In the genomic region with DNA sequence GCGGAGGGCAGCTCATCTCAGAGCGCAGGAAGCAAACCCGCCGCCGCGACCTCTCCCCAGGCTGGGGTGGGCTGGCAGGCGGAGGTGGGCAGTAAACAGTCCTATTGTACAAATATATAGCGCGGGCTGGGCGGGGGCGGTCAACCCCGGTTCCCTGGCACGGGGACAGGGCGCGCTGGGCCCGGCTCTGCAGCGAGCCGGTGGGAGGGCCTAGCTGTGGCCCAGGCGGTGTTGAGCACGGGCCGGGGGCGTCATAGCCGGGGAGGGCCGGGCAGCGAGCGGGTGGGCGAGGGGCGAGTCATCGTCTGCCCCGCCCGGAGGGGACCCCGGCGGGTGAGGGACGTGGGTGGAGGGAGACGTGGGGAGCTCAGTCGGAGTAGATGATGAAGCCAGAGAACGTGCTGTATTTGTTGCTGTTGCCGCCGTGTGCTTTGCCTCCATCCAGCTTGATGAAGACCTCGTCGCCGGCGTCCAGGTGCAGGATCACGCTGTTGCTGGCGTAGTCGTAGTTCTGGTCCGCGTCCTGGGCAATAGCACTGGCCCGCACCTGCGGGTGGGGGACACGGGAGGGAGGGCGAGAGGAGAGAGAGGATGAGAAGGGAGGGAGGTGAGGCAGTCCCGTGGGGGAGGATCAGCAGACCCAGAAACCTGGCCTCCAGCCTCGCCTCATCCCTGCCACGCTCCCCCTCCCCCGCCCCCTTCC, we compare ENCODE assay signal across 14 cellular contexts. TPM values are rescaled to one million over a fixed set of nuclear protein-coding genes. Genes with fewer than 3 reads are reported as not detected.
DNase-seq lines count a peak whose midpoint lies in the region; ATAC-seq, FAIRE-seq and TF ChIP-seq lines count a peak whose summit lies in the region.
"Had no signal": no experiment of that assay in that cellular context is flagged by ENCODE, and none has a peak within 500 bp of the region (broad histone marks: within the 10 kb centered on the region; RNA-seq: fewer than 3 reads in every experiment).

No MANE protein-coding gene starts in this region.

- H3K27ac ChIP-seq in H1 (ENCODE audit: low read depth, low read length), result no peak overlapping the region
- H3K27ac ChIP-seq: heart right ventricle, PC-9, right lobe of liver had no signal

- H2BK120ac ChIP-seq in H1 (replicated peaks; ENCODE audit: low read depth, low read length), result no peak overlapping the region

- peak; percentile 68 for ATAC-seq in activated CD8-positive, alpha-beta T cell treated with anti-CD3 and anti-CD28 coated beads for 36 hours
- no peak for ATAC-seq in activated CD8-positive, alpha-beta T cell treated with anti-CD3 and anti-CD28 coated beads, Interleukin-2, amount 10 ng/mL, durations not matched to agents 7 days and 5 days
- ATAC-seq in sciatic nerve (peak; percentile 38), HG03196 (IDR thresholded peaks at IDR 0.05; ENCODE audit: unreplicated experiment) (no peak), HG02759 (IDR thresholded peaks at IDR 0.05; ENCODE audit: unreplicated experiment) (no peak)
- ATAC-seq: effector memory CD8-positive, alpha-beta T cell had no signal

- H3K4me2 ChIP-seq in H1 (ENCODE audit: insufficient read depth in 1 of 2, low read depth in 2 of 2, low read length in 2 of 2), result peak overlapping the region; percentile 63 to 74
- H3K4me2 ChIP-seq: PC-9 had no signal

- peak; percentile 38 for DNase-seq in activated CD8-positive, alpha-beta T cell treated with anti-CD3 and anti-CD28 coated beads for 36 hours
- no peak for DNase-seq in activated CD8-positive, alpha-beta T cell treated with anti-CD3 and anti-CD28 coated beads, Interleukin-2, amount 10 ng/mL, durations not matched to agents 7 days and 5 days
- DNase-seq in RPMI8226 (peak; percentile 1), H1 (ENCODE audit: low read depth in 1 of 2, low spot score in 2 of 2) (no peak), sciatic nerve (ENCODE audit: low spot score) (no peak), NCI-H1694 (lab: John Stamatoyannopoulos, UW) (no peak)
- DNase-seq: effector memory CD8-positive, alpha-beta T cell; heart right ventricle; NCI-H2029 treated with DMSO at 0.1 percent for 48 hours had no signal

- H3K79me1 ChIP-seq in H1 (ENCODE audit: low read depth, low read length), result no peaks in the 10 kb centered on the region

- no peak overlapping the region for H3K27ac Mint-ChIP-seq in activated CD8-positive, alpha-beta T cell treated with anti-CD3 and anti-CD28 coated beads for 36 hours
- no peak overlapping the region for H3K27ac Mint-ChIP-seq in activated CD8-positive, alpha-beta T cell treated with anti-CD3 and anti-CD28 coated beads, Interleukin-2, amount 10 ng/mL, durations not matched to agents 7 days and 5 days
- H3K27ac Mint-ChIP-seq: effector memory CD8-positive, alpha-beta T cell; mesothelial cell of epicardium had no signal

- no peak for FAIRE-seq in H1 (lab: Jason Lieb, UNC)

- H2BK12ac ChIP-seq in H1 (ENCODE audit: low read depth, low read length), result no peak overlapping the region; the same call in 1 of the 2 replicates

- H3K14ac ChIP-seq in H1 (ENCODE audit: insufficient read length), result no peak overlapping the region

- no peak overlapping the region for H2BK20ac ChIP-seq in H1 (ENCODE audit: low read length)

- H3K9me3 Mint-ChIP-seq in activated CD8-positive, alpha-beta T cell treated with anti-CD3 and anti-CD28 coated beads for 36 hours, result no peaks in the 10 kb centered on the region
- H3K9me3 Mint-ChIP-seq in activated CD8-positive, alpha-beta T cell treated with anti-CD3 and anti-CD28 coated beads, Interleukin-2, amount 10 ng/mL, durations not matched to agents 7 days and 5 days (ENCODE audit: insufficient read depth), result no peaks in the 10 kb centered on the region
- H3K9me3 Mint-ChIP-seq: effector memory CD8-positive, alpha-beta T cell; mesothelial cell of epicardium had no signal

- intact Hi-C loops in activated CD8-positive, alpha-beta T cell treated with anti-CD3 and anti-CD28 coated beads for 36 hours (cut with micrococcal nuclease), result no loop called here
- intact Hi-C loops in sciatic nerve (cut with DNase I), result no loop called here

- peak overlapping the region; percentile 80 for H3K4ac ChIP-seq in H1 (replicated peaks; ENCODE audit: insufficient read length, low read depth, low read length)

- H3K23ac ChIP-seq in H1 (ENCODE audit: insufficient read length), result no peak overlapping the region

- 19% methylated on average over 15 of the region's 56 CpGs; no CpG with 5 or more reads in 1 of the 2 experiments for WGBS in H1 (ENCODE audit: extremely low coverage in 1 of 2, insufficient coverage in 1 of 2, insufficient read length in 1 of 2, insufficient replicate concordance in 2 of 2, low coverage in 1 of 2, low lambda C conversion rate in 2 of 2, missing lambda C conversion rate in 1 of 2), 2 experiments

- no peaks in the 10 kb centered on the region for H4K20me1 ChIP-seq in H1 (replicated peaks in 1 of 2; ENCODE audit: control insufficient read depth in 1 of 2, insufficient read depth in 2 of 2, low read length in 2 of 2)

- H2AFZ ChIP-seq in H1 (ENCODE audit: low read length), result peak overlapping the region; percentile 36; the same call in 1 of the 2 replicates
- H2AFZ ChIP-seq: PC-9 had no signal

- no peak overlapping the region for H3K4me3 Mint-ChIP-seq in activated CD8-positive, alpha-beta T cell treated with anti-CD3 and anti-CD28 coated beads for 36 hours
- H3K4me3 Mint-ChIP-seq in activated CD8-positive, alpha-beta T cell treated with anti-CD3 and anti-CD28 coated beads, Interleukin-2, amount 10 ng/mL, durations not matched to agents 7 days and 5 days, result no peak overlapping the region
- H3K4me3 Mint-ChIP-seq: mesothelial cell of epicardium had no signal

- H3K9me3 ChIP-seq in H1 (ENCODE audit: insufficient read depth in 2 of 2, low read depth in 1 of 2, low read length in 1 of 2), result no peaks in the 10 kb centered on the region
- H3K9me3 ChIP-seq: heart right ventricle, right lobe of liver had no signal

- H3K56ac ChIP-seq in H1 (replicated peaks; ENCODE audit: insufficient read length, low read depth, low read length), result no peak overlapping the region

- H3K9ac ChIP-seq in H1 (replicated peaks in 1 of 4; ENCODE audit: extremely low read depth in 1 of 4, low read depth in 3 of 4, low read length in 3 of 4), result no peak overlapping the region; a peak in 1 of 7 replicates

- peaks cover 0 to 14% (median 4%) of the 10 kb centered on the region in 4 experiments; a peak in 4 of 7 replicates for H3K4me1 ChIP-seq in H1 (replicated peaks in 1 of 4; ENCODE audit: control insufficient read depth in 3 of 4, insufficient read depth in 4 of 4, low read length in 3 of 4)

- H3K79me2 ChIP-seq in H1 (ENCODE audit: control insufficient read depth in 1 of 2, insufficient read depth in 2 of 2, low read length in 2 of 2), result no peaks in the 10 kb centered on the region

- TF ChIP-seq EP300 in H1 (IDR thresholded peaks at IDR 0.05; ENCODE audit: borderline replicate concordance in 1 of 2, low read depth in 2 of 2, low read length in 2 of 2), result no peak

- no peak overlapping the region for H2AK5ac ChIP-seq in H1 (ENCODE audit: low read depth, low read length)

- H2BK5ac ChIP-seq in H1 (ENCODE audit: low read depth, low read length), result no peak overlapping the region

- H3K4me1 Mint-ChIP-seq in activated CD8-positive, alpha-beta T cell treated with anti-CD3 and anti-CD28 coated beads for 36 hours (ENCODE audit: low read depth), result peaks cover 6% of the 10 kb centered on the region
- peaks cover 5% of the 10 kb centered on the region for H3K4me1 Mint-ChIP-seq in activated CD8-positive, alpha-beta T cell treated with anti-CD3 and anti-CD28 coated beads, Interleukin-2, amount 10 ng/mL, durations not matched to agents 7 days and 5 days (ENCODE audit: low read depth)

- TF ChIP-seq CTCF in activated CD8-positive, alpha-beta T cell treated with anti-CD3 and anti-CD28 coated beads for 36 hours (IDR thresholded peaks at IDR 0.05), result no peak
- TF ChIP-seq CTCF in H1 (IDR thresholded peaks at IDR 0.05; ENCODE audit: control extremely low read depth in 1 of 3, insufficient read depth in 1 of 3, low read depth in 1 of 3, low read length in 3 of 3), result no peak

- POLR2A ChIA-PET in activated CD8-positive, alpha-beta T cell treated with anti-CD3 and anti-CD28 coated beads for 36 hours (lab: Charles Lee), result interaction anchor here (0.5 to 1.6 kb wide), 5 partner anchors 10 to 528 kb away, joined by 3 to 5 read pairs (median 4); a partner anchor contains a TSS
- POLR2A ChIA-PET in activated CD8-positive, alpha-beta T cell treated with anti-CD3 and anti-CD28 coated beads, Interleukin-2, amount 10 ng/mL, durations not matched to agents 7 days and 5 days (lab: Charles Lee), result no interaction called here
- POLR2A ChIA-PET in H1 (lab: Charles Lee; ENCODE audit: partially characterized antibody), result interaction anchor here (0.6 to 1.8 kb wide), 12 partner anchors 9 to 191 kb away, joined by 3 to 7 read pairs (median 4); a partner anchor contains a TSS

- H3K27me3 Mint-ChIP-seq in activated CD8-positive, alpha-beta T cell treated with anti-CD3 and anti-CD28 coated beads for 36 hours, result peaks cover 27% of the 10 kb centered on the region
- H3K27me3 Mint-ChIP-seq in activated CD8-positive, alpha-beta T cell treated with anti-CD3 and anti-CD28 coated beads, Interleukin-2, amount 10 ng/mL, durations not matched to agents 7 days and 5 days (ENCODE audit: low read depth), result peaks cover 49% of the 10 kb centered on the region

- H3K4me3 ChIP-seq in H1 (ENCODE audit: extremely low read depth in 1 of 4, insufficient read depth in 2 of 4, low read depth in 3 of 4, low read length in 4 of 4), result peak overlapping the region in 3 of 4 experiments; percentile 14 to 53 (median 28); a peak in 5 of 8 replicates
- H3K4me3 ChIP-seq: heart right ventricle, PC-9, right lobe of liver had no signal

- no peak for TF ChIP-seq RAD21 in H1 (IDR thresholded peaks at IDR 0.05 in 1 of 2, conservative IDR thresholded peaks at IDR 0.05 in 1 of 2; ENCODE audit: low read depth in 2 of 2, low read length in 2 of 2)

- H2BK15ac ChIP-seq in H1 (ENCODE audit: low read length), result peak overlapping the region; percentile 99; the same call in 1 of the 2 replicates

- CTCF ChIA-PET in activated CD8-positive, alpha-beta T cell treated with anti-CD3 and anti-CD28 coated beads for 36 hours (lab: Charles Lee), result interaction anchor here (1.0 to 1.4 kb wide), 2 partner anchors 9 to 62 kb away, joined by 3 to 5 read pairs; no protein-coding TSS in a partner anchor
- CTCF ChIA-PET in activated CD8-positive, alpha-beta T cell treated with anti-CD3 and anti-CD28 coated beads, Interleukin-2, amount 10 ng/mL, durations not matched to agents 7 days and 5 days (lab: Charles Lee), result interaction anchor here (1.6 to 1.9 kb wide), 2 partner anchors 40 to 183 kb away, joined by 4 read pairs; no protein-coding TSS in a partner anchor
- CTCF ChIA-PET in H1 (lab: Charles Lee; ENCODE audit: partially characterized antibody), result interaction anchor here (0.6 to 14.5 kb wide), 12 partner anchors 9 to 234 kb away, joined by 3 to 182 read pairs (median 6); a partner anchor contains a TSS

- H4K5ac ChIP-seq in H1 (ENCODE audit: insufficient read length, low read depth, low read length), result no peak overlapping the region

- TF ChIP-seq POLR2A in H1 (IDR thresholded peaks at IDR 0.05; ENCODE audit: control extremely low read depth in 1 of 2, low read depth in 2 of 2, low read length in 2 of 2), result no peak

- H4K91ac ChIP-seq in H1 (replicated peaks; ENCODE audit: insufficient read length, low read length), result peak overlapping the region; percentile 44

- H3K27me3 ChIP-seq in H1 (replicated peaks in 1 of 4; ENCODE audit: control insufficient read depth in 3 of 4, extremely low read depth in 1 of 4, insufficient read depth in 3 of 4, low read length in 3 of 4), result peaks cover 0 to 33% (median 23%) of the 10 kb centered on the region in 4 experiments; a peak in 5 of 7 replicates
- H3K27me3 ChIP-seq: right lobe of liver had no signal

- no peaks in the 10 kb centered on the region for H3K36me3 Mint-ChIP-seq in activated CD8-positive, alpha-beta T cell treated with anti-CD3 and anti-CD28 coated beads for 36 hours (ENCODE audit: low read depth)
- no peaks in the 10 kb centered on the region for H3K36me3 Mint-ChIP-seq in activated CD8-positive, alpha-beta T cell treated with anti-CD3 and anti-CD28 coated beads, Interleukin-2, amount 10 ng/mL, durations not matched to agents 7 days and 5 days (ENCODE audit: low read depth)
- H3K36me3 Mint-ChIP-seq: mesothelial cell of epicardium had no signal

- H4K8ac ChIP-seq in H1 (ENCODE audit: extremely low read depth, insufficient read depth, low read length), result peak overlapping the region; percentile 88; the same call in 1 of the 2 replicates

- peak overlapping the region; percentile 68 for H3K18ac ChIP-seq in H1 (ENCODE audit: extremely low read depth, low read length)

- no peaks in the 10 kb centered on the region for H3K36me3 ChIP-seq in H1 (ENCODE audit: control insufficient read depth in 2 of 4, insufficient read depth in 4 of 4, low read length in 3 of 4)
- H3K36me3 ChIP-seq: heart right ventricle, right lobe of liver had no signal

- H3K23me2 ChIP-seq in H1 (ENCODE audit: low read depth, low read length), result peaks cover 2% of the 10 kb centered on the region; the same call in 1 of the 2 replicates

RNA-seq across cellular contexts. Expression of a gene that starts 8.1 kb away (rescaled TPM):
- not detected for total RNA-seq in activated CD8-positive, alpha-beta T cell treated with anti-CD3 and anti-CD28 coated beads for 36 hours
- total RNA-seq in activated CD8-positive, alpha-beta T cell treated with anti-CD3 and anti-CD28 coated beads, Interleukin-2, amount 10 ng/mL, durations not matched to agents 7 days and 5 days, result under 1 TPM; 0.34 to 0.68 TPM
- total RNA-seq in H1 (2021; fragmentation: NEBNext Ultra II Directional; extraction: Animal tissue kit (Norgen Biotek cat#: 25700)), result 7.5 and 7.6 TPM in 2 replicates
- polyA plus RNA-seq in H1 (2011; rRNA removed), result 10.5 and 16.5 TPM in 2 replicates
- polyA plus RNA-seq in H1 (2011; cell fraction: cytosol; rRNA removed), result 8.9 TPM
- 7.5 TPM for polyA plus RNA-seq in H1 (2011; cell fraction: nucleus; rRNA removed)
- 2.9 to 8.4 TPM (median 5.8 TPM) in 4 replicates for polyA plus RNA-seq in H1 (2012, experiment 1 of 2)
- 4.5 TPM for polyA plus RNA-seq in H1 (2012, experiment 2 of 2)
- 14.0 TPM for polyA plus RNA-seq in H1 (2013, experiment 1 of 2)
- polyA plus RNA-seq in H1 (2013, experiment 2 of 2), result 16.0 TPM
- polyA minus RNA-seq in H1 (2011; rRNA and poly(A)+ RNA removed), result 0.61 and 1.1 TPM in 2 replicates
- polyA minus RNA-seq in H1 (2011; cell fraction: cytosol; rRNA and poly(A)+ RNA removed), result 2.3 TPM
- 2.5 TPM for polyA minus RNA-seq in H1 (2011; cell fraction: nucleus; rRNA and poly(A)+ RNA removed)
- total RNA-seq in sciatic nerve, result 6.0 TPM

RNA-seq across cellular contexts. Expression of a gene that starts 12.4 kb away (rescaled TPM):
- total RNA-seq in activated CD8-positive, alpha-beta T cell treated with anti-CD3 and anti-CD28 coated beads for 36 hours, result 10 to 100 TPM; 38.1 to 40.3 TPM
- total RNA-seq in activated CD8-positive, alpha-beta T cell treated with anti-CD3 and anti-CD28 coated beads, Interleukin-2, amount 10 ng/mL, durations not matched to agents 7 days and 5 days, result 100 to 1,000 TPM; 104 to 113 TPM
- total RNA-seq in H1 (2021; fragmentation: NEBNext Ultra II Directional; extraction: Animal tissue kit (Norgen Biotek cat#: 25700)), result 58.1 and 59.4 TPM in 2 replicates
- polyA plus RNA-seq in H1 (2011; rRNA removed), result 39.0 and 51.1 TPM in 2 replicates
- polyA plus RNA-seq in H1 (2011; cell fraction: cytosol; rRNA removed), result 35.6 TPM
- polyA plus RNA-seq in H1 (2011; cell fraction: nucleus; rRNA removed), result 109 TPM
- 31.0 to 37.4 TPM (median 33.7 TPM) in 4 replicates for polyA plus RNA-seq in H1 (2012, experiment 1 of 2)
- 20.8 TPM for polyA plus RNA-seq in H1 (2012, experiment 2 of 2)
- 26.2 TPM for polyA plus RNA-seq in H1 (2013, experiment 1 of 2)
- 24.0 TPM for polyA plus RNA-seq in H1 (2013, experiment 2 of 2)
- 31.5 and 40.2 TPM in 2 replicates for polyA minus RNA-seq in H1 (2011; rRNA and poly(A)+ RNA removed)
- 30.2 TPM for polyA minus RNA-seq in H1 (2011; cell fraction: cytosol; rRNA and poly(A)+ RNA removed)
- 55.8 TPM for polyA minus RNA-seq in H1 (2011; cell fraction: nucleus; rRNA and poly(A)+ RNA removed)
- 0.40 TPM for total RNA-seq in sciatic nerve

RNA-seq across cellular contexts. Expression of a gene that starts 44.7 kb away (rescaled TPM):
- total RNA-seq in activated CD8-positive, alpha-beta T cell treated with anti-CD3 and anti-CD28 coated beads for 36 hours, result not detected
- total RNA-seq in activated CD8-positive, alpha-beta T cell treated with anti-CD3 and anti-CD28 coated beads, Interleukin-2, amount 10 ng/mL, durations not matched to agents 7 days and 5 days, result not detected
- total RNA-seq in H1 (2021; fragmentation: NEBNext Ultra II Directional; extraction: Animal tissue kit (Norgen Biotek cat#: 25700)), result 1.3 and 1.6 TPM in 2 replicates
- 1.5 and 2.4 TPM in 2 replicates for polyA plus RNA-seq in H1 (2011; rRNA removed)
- 2.4 TPM for polyA plus RNA-seq in H1 (2011; cell fraction: cytosol; rRNA removed)
- 2.7 TPM for polyA plus RNA-seq in H1 (2011; cell fraction: nucleus; rRNA removed)
- polyA plus RNA-seq in H1 (2012, experiment 1 of 2), result 0.75 to 2.3 TPM (median 2.0 TPM) in 4 replicates
- 1.8 TPM for polyA plus RNA-seq in H1 (2012, experiment 2 of 2)
- polyA plus RNA-seq in H1 (2013, experiment 1 of 2), result 1.3 TPM
- polyA plus RNA-seq in H1 (2013, experiment 2 of 2), result 0.98 TPM
- 0.13 and 0.66 TPM in 2 replicates for polyA minus RNA-seq in H1 (2011; rRNA and poly(A)+ RNA removed)
- not detected for polyA minus RNA-seq in H1 (2011; cell fraction: cytosol; rRNA and poly(A)+ RNA removed)
- 1.2 TPM for polyA minus RNA-seq in H1 (2011; cell fraction: nucleus; rRNA and poly(A)+ RNA removed)
- 9.2 TPM for total RNA-seq in sciatic nerve
- total RNA-seq: mesothelial cell of epicardium, PC-9 had no signal

Comparison
In these comparisons a context has a peak if more than half of its experiments do, and no peak if none do; other contexts are left out.
1. ATAC-seq: peak in activated CD8-positive, alpha-beta T cell treated with anti-CD3 and anti-CD28 coated beads for 36 hours (single experiment) and sciatic nerve (single experiment); none in activated CD8-positive, alpha-beta T cell treated with anti-CD3 and anti-CD28 coated beads, Interleukin-2, amount 10 ng/mL, durations not matched to agents 7 days and 5 days (single experiment), HG03196 (single experiment) and HG02759 (single experiment).
2. DNase-seq: peak in activated CD8-positive, alpha-beta T cell treated with anti-CD3 and anti-CD28 coated beads for 36 hours (single experiment) and RPMI8226 (single experiment); none in activated CD8-positive, alpha-beta T cell treated with anti-CD3 and anti-CD28 coated beads, Interleukin-2, amount 10 ng/mL, durations not matched to agents 7 days and 5 days (single experiment), H1 (0 of 2), sciatic nerve (single experiment) and NCI-H1694 (single experiment).
3. RNA of a gene that starts 12.4 kb away (total RNA-seq): 104 to 113 TPM in activated CD8-positive, alpha-beta T cell treated with anti-CD3 and anti-CD28 coated beads, Interleukin-2, amount 10 ng/mL, durations not matched to agents 7 days and 5 days, 58.1 to 59.4 TPM in H1 and 38.1 to 40.3 TPM in activated CD8-positive, alpha-beta T cell treated with anti-CD3 and anti-CD28 coated beads for 36 hours; 0.40 TPM in sciatic nerve (single experiment); every median in the first group is over 10 times any median in the second.